In the genomic region with DNA sequence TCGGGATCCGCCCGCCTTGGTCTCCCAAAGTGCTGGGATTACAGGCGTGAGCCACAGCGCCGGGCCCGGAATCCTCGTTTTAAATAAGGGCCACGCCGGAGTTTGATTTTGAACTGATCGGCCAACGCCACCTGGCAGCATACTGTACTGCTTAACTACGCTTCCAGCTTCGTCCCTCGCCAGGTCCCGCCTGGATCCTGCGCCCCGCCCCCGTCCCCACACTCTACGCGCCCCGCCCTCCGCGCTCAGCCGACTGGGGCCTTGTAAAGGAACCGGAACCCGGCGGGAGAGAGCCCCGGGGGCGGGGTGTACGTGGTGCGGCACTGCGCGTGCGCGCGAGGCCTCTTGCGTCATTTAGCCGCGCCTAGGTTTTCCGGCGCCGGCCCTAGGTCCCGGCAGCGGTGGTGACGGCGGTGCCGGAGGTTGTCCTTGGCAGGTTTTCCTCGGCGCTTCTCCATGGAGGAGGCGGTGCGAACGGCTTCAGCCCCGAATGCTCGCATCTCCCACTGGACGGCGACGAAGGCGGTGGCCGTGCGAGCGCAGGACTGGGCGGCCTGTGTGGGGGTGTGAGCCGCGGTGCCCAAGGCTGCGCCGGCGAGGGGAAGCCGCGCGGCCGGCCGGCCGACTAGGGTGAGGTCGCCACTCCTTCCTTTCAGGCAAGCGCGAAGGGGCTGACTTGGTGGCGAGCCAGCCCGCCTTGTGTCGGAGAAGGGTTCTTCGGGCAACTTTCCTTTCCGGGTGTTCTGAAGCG, we compare ENCODE assay signal across 8 cellular contexts. TPM values are rescaled to one million over a fixed set of nuclear protein-coding genes. Genes with fewer than 3 reads are reported as not detected.
DNase-seq lines count a peak whose midpoint lies in the region; ATAC-seq and TF ChIP-seq lines count a peak whose summit lies in the region.

NIPA2 (plus strand) TSS at position 375 of the 751 bp plus-strand sequence. CDS start 13,066 bp downstream, outside the sequence.

- H3K27ac ChIP-seq in coronary artery = peak within 1 kb of the TSS; percentile 90 to 95

- peak within 1 kb of the TSS; percentile 95 for H3K27ac Mint-ChIP-seq in activated CD4-positive, alpha-beta T cell treated with anti-CD3 and anti-CD28 coated beads, Interleukin-2, amount 10 ng/mL, durations not matched to agents 24 days and 14 days

- ATAC-seq in GM19324 (IDR thresholded peaks at IDR 0.05; ENCODE audit: low FRiP score, unreplicated experiment) (peak; percentile 92), HG03469 (IDR thresholded peaks at IDR 0.05; ENCODE audit: unreplicated experiment) (peak; percentile 59), left colon (peak; percentile 93)

- no peaks in the 10 kb centered on the region for H3K36me3 ChIP-seq in BJ (ENCODE audit: control insufficient read depth, insufficient read depth, low read length)

- intact Hi-C loops in activated CD4-positive, alpha-beta T cell treated with anti-CD3 and anti-CD28 coated beads, Interleukin-2, amount 10 ng/mL, durations not matched to agents 24 days and 14 days (cut with micrococcal nuclease) = loop anchor here (1.0 to 2.0 kb wide), 4 partner anchors 42 to 201 kb away; partner anchors contain the start of genes NIPA1 and TUBGCP5
- intact Hi-C loops in left colon (cut with DNase I, micrococcal nuclease) = no loop called here

- DNase-seq in BJ (ENCODE audit: low read depth) (peak; percentile 86), NCI-H526 treated with DMSO at 0.1 percent for 48 hours (lab: John Stamatoyannopoulos, UW) (peak; percentile 95), coronary artery (ENCODE audit: low spot score) (peak; percentile 100), left colon (peak; percentile 97 to 99)
- peak; percentile 100 for DNase-seq in activated CD4-positive, alpha-beta T cell treated with anti-CD3 and anti-CD28 coated beads, Interleukin-2, amount 10 ng/mL, durations not matched to agents 24 days and 14 days
- DNase-seq in stimulated activated CD4-positive, alpha-beta T cell treated with anti-CD3 and anti-CD28 coated beads, Interleukin-1b, Interleukin-23, amount 100 ng/mL, for 48 hours = peak; percentile 98

- POLR2A ChIA-PET in BJ (lab: Charles Lee) = no interaction called here

- peak within 1 kb of the TSS; percentile 98 for H3K4me3 Mint-ChIP-seq in activated CD4-positive, alpha-beta T cell treated with anti-CD3 and anti-CD28 coated beads, Interleukin-2, amount 10 ng/mL, durations not matched to agents 24 days and 14 days

- peaks cover 7% of the 10 kb centered on the region for H3K27me3 Mint-ChIP-seq in activated CD4-positive, alpha-beta T cell treated with anti-CD3 and anti-CD28 coated beads, Interleukin-2, amount 10 ng/mL, durations not matched to agents 24 days and 14 days

- no peaks in the 10 kb centered on the region for H3K27me3 ChIP-seq in BJ (ENCODE audit: control insufficient read depth, insufficient read depth, low read length)

- H3K36me3 Mint-ChIP-seq in activated CD4-positive, alpha-beta T cell treated with anti-CD3 and anti-CD28 coated beads, Interleukin-2, amount 10 ng/mL, durations not matched to agents 24 days and 14 days (ENCODE audit: low read depth) = peaks cover 19% of the 10 kb centered on the region

- peaks cover 22% of the 10 kb centered on the region for H3K4me1 Mint-ChIP-seq in activated CD4-positive, alpha-beta T cell treated with anti-CD3 and anti-CD28 coated beads, Interleukin-2, amount 10 ng/mL, durations not matched to agents 24 days and 14 days

- no peaks in the 10 kb centered on the region for H3K9me3 Mint-ChIP-seq in activated CD4-positive, alpha-beta T cell treated with anti-CD3 and anti-CD28 coated beads, Interleukin-2, amount 10 ng/mL, durations not matched to agents 24 days and 14 days

- CTCF ChIA-PET in BJ (lab: Yijun Ruan, JAX) = no interaction called here

- H3K4me3 ChIP-seq in BJ (ENCODE audit: low read depth, low read length) = peak within 1 kb of the TSS; percentile 87
- peak within 1 kb of the TSS; percentile 86 for H3K4me3 ChIP-seq in coronary artery

- no peak for TF ChIP-seq CTCF in BJ (IDR thresholded peaks at IDR 0.05; ENCODE audit: insufficient read depth, low read depth, low read length)
- TF ChIP-seq CTCF in coronary artery (IDR thresholded peaks at IDR 0.05) = no peak

RNA-seq across cellular contexts. Expression of gene NIPA2, which starts in this region (rescaled TPM):
- 46.6 and 67.5 TPM in 2 replicates for polyA plus RNA-seq in BJ (2011; rRNA removed)
- polyA minus RNA-seq in BJ (2011; rRNA and poly(A)+ RNA removed) = 25.2 and 28.6 TPM in 2 replicates
- total RNA-seq in activated CD4-positive, alpha-beta T cell treated with anti-CD3 and anti-CD28 coated beads, Interleukin-2, amount 10 ng/mL, durations not matched to agents 24 days and 14 days = 74.3 and 79.3 TPM in 2 replicates
- total RNA-seq in left colon = 10 to 100 TPM; 78.8 to 82.7 TPM

Comparison
In these comparisons a context has a peak if more than half of its experiments do, and no peak if none do; other contexts are left out.
1. Peak in every context shown above with its lines: DNase-seq, ATAC-seq, H3K4me3 ChIP-seq and H3K27ac ChIP-seq.